In genomic region chr1:89632213-89633102, GRCh38 we compare ENCODE assay signal across 1 cellular context.
A peak's percentile ranks its signal among the peaks of the same experiment; 100 is the strongest.
TF ChIP-seq lines count a peak whose summit lies in the region.

No MANE protein-coding gene starts in this region.

TF ChIP-seq in GM12878, 131 proteins besides CTCF, POLR2A, EP300 and RAD21 (continued from another document and continues in another):
- no peak for TF ChIP-seq PRDM15 (CRISPR knock-in tag; IDR thresholded peaks at IDR 0.05)
- peak; percentile 68 for TF ChIP-seq CBFB (IDR thresholded peaks at IDR 0.05; ENCODE audit: low read depth)
- TF ChIP-seq EED (IDR thresholded peaks at IDR 0.05; ENCODE audit: low read depth): peak; percentile 37; the same call in 1 of the 2 replicates
- TF ChIP-seq MTA2 (IDR thresholded peaks at IDR 0.05; ENCODE audit: low read depth): peak; percentile 49; the same call in 1 of the 2 replicates
- no peak for TF ChIP-seq MXI1 (IDR thresholded peaks at IDR 0.05; ENCODE audit: low read depth, low read length)
- TF ChIP-seq SPI1 (IDR thresholded peaks at IDR 0.05; ENCODE audit: borderline replicate concordance, insufficient read depth, low read depth, low read length): peak; percentile 57; the same call in 1 of the 2 replicates
- 0 out of 2 replicates have a peak, but pooled peaks have one; percentile 31 for TF ChIP-seq NR2C1 (IDR thresholded peaks at IDR 0.05)
- peak; percentile 26; the same call in 1 of the 2 replicates for TF ChIP-seq SMC3 (IDR thresholded peaks at IDR 0.05; ENCODE audit: borderline replicate concordance, low read length)
- no peak for TF ChIP-seq NFIC (IDR thresholded peaks at IDR 0.05; ENCODE audit: low read depth, low read length)
- peak; percentile 59; the same call in 1 of the 2 replicates for TF ChIP-seq BCLAF1 (IDR thresholded peaks at IDR 0.05)
- TF ChIP-seq TCF12 (IDR thresholded peaks at IDR 0.05; ENCODE audit: low read depth, low read length): no peak
- no peak for TF ChIP-seq ZBTB33 (IDR thresholded peaks at IDR 0.05)
- 0 out of 2 replicates have a peak, but pooled peaks have one; percentile 20 for TF ChIP-seq ZNF24 (IDR thresholded peaks at IDR 0.05)
- no peak for TF ChIP-seq PML (IDR thresholded peaks at IDR 0.05; ENCODE audit: low read length)
- no peak for TF ChIP-seq EGR1 (IDR thresholded peaks at IDR 0.05; ENCODE audit: borderline replicate concordance in 1 of 2, low read depth in 2 of 2, low read length in 2 of 2)
- peak in 1 of 2 experiments; percentile 39; a peak in 1 of 4 replicates for TF ChIP-seq ETV6 (conservative IDR thresholded peaks at IDR 0.05 in 1 of 2, IDR thresholded peaks at IDR 0.05 in 1 of 2; ENCODE audit: borderline replicate concordance in 1 of 2, low read depth in 1 of 2)
- no peak for TF ChIP-seq SUPT20H (IDR thresholded peaks at IDR 0.05; ENCODE audit: borderline replicate concordance, control insufficient read depth, low read depth, low read length)
- peak; percentile 71 for TF ChIP-seq BACH1 (IDR thresholded peaks at IDR 0.05; ENCODE audit: borderline replicate concordance)
- TF ChIP-seq MEF2B (IDR thresholded peaks at IDR 0.05; ENCODE audit: partially characterized antibody, poor library complexity, severe bottlenecking): peak; percentile 60
- 0 out of 2 replicates have a peak, but pooled peaks have one; percentile 35 for TF ChIP-seq RCOR1 (conservative IDR thresholded peaks at IDR 0.05; ENCODE audit: low read depth, low read length)
- TF ChIP-seq NBN (IDR thresholded peaks at IDR 0.05): peak; percentile 52; the same call in 1 of the 2 replicates
- TF ChIP-seq E2F8 (IDR thresholded peaks at IDR 0.05; ENCODE audit: low read depth, partially characterized antibody): no peak
- TF ChIP-seq MEF2A (IDR thresholded peaks at IDR 0.05; ENCODE audit: insufficient read depth, low read depth, low read length): 0 out of 2 replicates have a peak, but pooled peaks have one; percentile 22
- peak; percentile 85 for TF ChIP-seq RUNX3 (IDR thresholded peaks at IDR 0.05; ENCODE audit: low read length)
- TF ChIP-seq NRF1 (conservative IDR thresholded peaks at IDR 0.05; ENCODE audit: low read depth, low read length): no peak
- 0 out of 2 replicates have a peak, but pooled peaks have one; percentile 48 for TF ChIP-seq HDGF (IDR thresholded peaks at IDR 0.05)
- no peak for TF ChIP-seq ZNF622 (IDR thresholded peaks at IDR 0.05)
- peak; percentile 40; the same call in 1 of the 2 replicates for TF ChIP-seq ATF7 (IDR thresholded peaks at IDR 0.05; ENCODE audit: low read depth)
- TF ChIP-seq FOXK2 (IDR thresholded peaks at IDR 0.05): no peak
- no peak for TF ChIP-seq TCF7 (IDR thresholded peaks at IDR 0.05; ENCODE audit: borderline replicate concordance)
- no peak for TF ChIP-seq SREBF2 (IDR thresholded peaks at IDR 0.05; ENCODE audit: low read length)
- TF ChIP-seq IKZF1 (conservative IDR thresholded peaks at IDR 0.05): peak; percentile 93
- no peak for TF ChIP-seq ELK1 (IDR thresholded peaks at IDR 0.05; ENCODE audit: low read depth, low read length)
- no peak for TF ChIP-seq ZBTB4 (CRISPR knock-in tag; IDR thresholded peaks at IDR 0.05)
- peak; percentile 39; the same call in 2 of the 3 replicates for TF ChIP-seq POU2F2 (IDR thresholded peaks at IDR 0.05; ENCODE audit: borderline replicate concordance, low read depth, low read length)
- TF ChIP-seq HDAC2 (IDR thresholded peaks at IDR 0.05): no peak
- no peak for TF ChIP-seq E4F1 (IDR thresholded peaks at IDR 0.05; ENCODE audit: borderline replicate concordance, partially characterized antibody)
- peak; percentile 60 for TF ChIP-seq YY1 (IDR thresholded peaks at IDR 0.05; ENCODE audit: low read depth, low read length)
- TF ChIP-seq CREB1 (IDR thresholded peaks at IDR 0.05; ENCODE audit: low read depth): peak; percentile 55
- peak; percentile 88 for TF ChIP-seq GATAD2B (conservative IDR thresholded peaks at IDR 0.05; ENCODE audit: low read depth)
- peak; percentile 74 to 79 for TF ChIP-seq IKZF2 (IDR thresholded peaks at IDR 0.05)
- 0 out of 2 replicates have a peak, but pooled peaks have one; percentile 1 for TF ChIP-seq CBX5 (IDR thresholded peaks at IDR 0.05; ENCODE audit: low read depth)
- TF ChIP-seq RB1 (IDR thresholded peaks at IDR 0.05; ENCODE audit: borderline replicate concordance): peak; percentile 67; the same call in 1 of the 2 replicates
- no peak for TF ChIP-seq MYC (IDR thresholded peaks at IDR 0.05; ENCODE audit: insufficient read depth, insufficient read length, insufficient replicate concordance, low read length, severe bottlenecking)
